34 cellular contexts compared by ENCODE assay signal in the genomic region with DNA sequence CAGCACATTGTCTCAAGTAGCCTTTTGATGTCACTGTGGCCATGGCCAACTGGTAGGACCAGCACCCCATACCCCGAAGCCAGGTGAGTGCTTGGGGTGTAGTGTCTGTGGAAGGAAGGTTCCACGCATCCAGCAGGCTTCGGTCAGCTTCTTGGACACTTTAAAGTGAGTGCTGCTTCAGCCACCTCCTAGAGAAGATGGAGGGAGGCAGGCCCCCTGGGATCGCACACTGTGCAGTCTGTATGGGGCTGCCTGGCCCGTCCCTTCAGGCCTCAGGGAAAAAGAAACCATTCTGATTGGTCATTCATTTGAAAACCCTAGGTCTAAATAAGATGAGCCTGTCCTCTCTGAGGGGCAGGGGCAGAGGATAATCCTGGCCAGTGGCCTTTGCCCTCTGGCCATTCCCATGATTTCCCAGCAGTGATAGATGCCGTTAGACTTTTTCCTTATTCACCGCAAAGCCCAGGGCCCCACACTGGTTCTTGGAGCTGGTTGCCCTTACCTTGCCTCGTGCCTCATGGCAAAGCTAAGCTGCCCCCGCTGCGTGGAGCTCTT. TPM values are rescaled to one million over a fixed set of nuclear protein-coding genes. Genes with fewer than 3 reads are reported as not detected.
DNase-seq lines count a peak whose midpoint lies in the region; ATAC-seq, FAIRE-seq and TF ChIP-seq lines count a peak whose summit lies in the region.
"Had no signal": no experiment of that assay in that cellular context is flagged by ENCODE, and none has a peak within 500 bp of the region (broad histone marks: within the 10 kb centered on the region; RNA-seq: fewer than 3 reads in every experiment).

No MANE protein-coding gene starts in this region.

- no peak overlapping the region for H2BK20ac ChIP-seq in H1 (ENCODE audit: low read length)

- no peak overlapping the region for H3K4me3 Mint-ChIP-seq in activated CD8-positive, alpha-beta T cell treated with anti-CD3 and anti-CD28 coated beads for 36 hours
- H3K4me3 Mint-ChIP-seq in activated CD8-positive, alpha-beta T cell treated with anti-CD3 and anti-CD28 coated beads, Interleukin-2, amount 10 ng/mL, durations not matched to agents 7 days and 5 days = no peak overlapping the region
- H3K4me3 Mint-ChIP-seq in GM23338 = no peak overlapping the region
- no peak overlapping the region for H3K4me3 Mint-ChIP-seq in natural killer cell treated with Interleukin-12 subunit alpha and Interleukin-12 subunit beta and Interleukin-15 and Interleukin-18, amount 100 ng/mL, for 72 hours
- no peak overlapping the region for H3K4me3 Mint-ChIP-seq in endodermal cell
- H3K4me3 Mint-ChIP-seq: activated T-cell treated with anti-CD3 and anti-CD28 coated beads, Interleukin-2, amount 50 U/mL, for 72 hours; T-helper 1 cell treated with Interleukin-12 subunit alpha and Interleukin-12 subunit beta and Interleukin-4 antibody, amounts not matched to agents 30 μg/mL and 1 μg/mL, for 36 hours; type B pancreatic cell had no signal

- no peak overlapping the region for H4K5ac ChIP-seq in H1 (ENCODE audit: insufficient read length, low read depth, low read length)

- no peak overlapping the region for H2BK15ac ChIP-seq in H1 (ENCODE audit: low read length)

- H3F3A ChIP-seq in GM23338 (replicated peaks; ENCODE audit: low read depth) = peaks cover 6% of the 10 kb centered on the region; the same call in 1 of the 2 replicates

- H3K36me3 ChIP-seq in GM23338 (ENCODE audit: insufficient read depth) (no peaks in the 10 kb centered on the region), H1 (ENCODE audit: control insufficient read depth in 2 of 4, insufficient read depth in 4 of 4, low read length in 3 of 4) (no peaks in the 10 kb centered on the region), endodermal cell (ENCODE audit: control insufficient read depth, insufficient read depth, low read length) (peaks cover 15% of the 10 kb centered on the region), prostate gland (no peaks in the 10 kb centered on the region)

- H4K8ac ChIP-seq in H1 (ENCODE audit: extremely low read depth, insufficient read depth, low read length) = peak overlapping the region; percentile 79; the same call in 1 of the 2 replicates

- peaks cover 35% of the 10 kb centered on the region for H3K79me1 ChIP-seq in H1 (ENCODE audit: low read depth, low read length)

- H3K56ac ChIP-seq in H1 (replicated peaks; ENCODE audit: insufficient read length, low read depth, low read length) = no peak overlapping the region

- no peak for TF ChIP-seq CTCF in activated CD8-positive, alpha-beta T cell treated with anti-CD3 and anti-CD28 coated beads for 36 hours (IDR thresholded peaks at IDR 0.05)
- TF ChIP-seq CTCF in GM23338 (conservative IDR thresholded peaks at IDR 0.05; ENCODE audit: low read depth in 2 of 2) (no peak), H1 (IDR thresholded peaks at IDR 0.05; ENCODE audit: control extremely low read depth in 1 of 3, insufficient read depth in 1 of 3, low read depth in 1 of 3, low read length in 3 of 3) (no peak), endodermal cell (conservative IDR thresholded peaks at IDR 0.05) (no peak), prostate gland (IDR thresholded peaks at IDR 0.05) (no peak)

- no peak overlapping the region for H2BK120ac ChIP-seq in H1 (replicated peaks; ENCODE audit: low read depth, low read length)

- H3K27ac Mint-ChIP-seq in activated CD8-positive, alpha-beta T cell treated with anti-CD3 and anti-CD28 coated beads for 36 hours = peak overlapping the region; percentile 58
- H3K27ac Mint-ChIP-seq in activated CD8-positive, alpha-beta T cell treated with anti-CD3 and anti-CD28 coated beads, Interleukin-2, amount 10 ng/mL, durations not matched to agents 7 days and 5 days = no peak overlapping the region
- H3K27ac Mint-ChIP-seq in GM23338 (0 out of 2 replicates have a peak overlapping the region, but pooled peaks have one; percentile 11), endodermal cell (no peak overlapping the region)
- H3K27ac Mint-ChIP-seq in natural killer cell treated with Interleukin-12 subunit alpha and Interleukin-12 subunit beta and Interleukin-15 and Interleukin-18, amount 100 ng/mL, for 72 hours = peak overlapping the region; percentile 29 to 43
- H3K27ac Mint-ChIP-seq: activated T-cell treated with anti-CD3 and anti-CD28 coated beads, Interleukin-2, amount 50 U/mL, for 72 hours; T-helper 1 cell treated with Interleukin-12 subunit alpha and Interleukin-12 subunit beta and Interleukin-4 antibody, amounts not matched to agents 30 μg/mL and 1 μg/mL, for 36 hours; type B pancreatic cell had no signal

- POLR2A ChIA-PET in activated CD8-positive, alpha-beta T cell treated with anti-CD3 and anti-CD28 coated beads for 36 hours (lab: Charles Lee) = interaction anchor here (1.9 kb wide), 1 partner anchor 9 kb away, joined by 5 read pairs; no protein-coding TSS in a partner anchor
- POLR2A ChIA-PET in activated CD8-positive, alpha-beta T cell treated with anti-CD3 and anti-CD28 coated beads, Interleukin-2, amount 10 ng/mL, durations not matched to agents 7 days and 5 days (lab: Charles Lee) = interaction anchor here (1.1 kb wide), 1 partner anchor 9 kb away, joined by 3 read pairs; no protein-coding TSS in a partner anchor
- POLR2A ChIA-PET in H1 (lab: Charles Lee; ENCODE audit: partially characterized antibody) = interaction anchor here (0.6 to 1.4 kb wide), 2 partner anchors 10 to 16 kb away, joined by 3 read pairs; no protein-coding TSS in a partner anchor

- H3K27me3 Mint-ChIP-seq in activated CD8-positive, alpha-beta T cell treated with anti-CD3 and anti-CD28 coated beads for 36 hours = no peaks in the 10 kb centered on the region
- H3K27me3 Mint-ChIP-seq in activated CD8-positive, alpha-beta T cell treated with anti-CD3 and anti-CD28 coated beads, Interleukin-2, amount 10 ng/mL, durations not matched to agents 7 days and 5 days (ENCODE audit: low read depth) = no peaks in the 10 kb centered on the region
- peaks cover 11% of the 10 kb centered on the region for H3K27me3 Mint-ChIP-seq in GM23338 (ENCODE audit: insufficient read depth, low read depth, poor library complexity)
- H3K27me3 Mint-ChIP-seq in natural killer cell treated with Interleukin-12 subunit alpha and Interleukin-12 subunit beta and Interleukin-15 and Interleukin-18, amount 100 ng/mL, for 72 hours = no peaks in the 10 kb centered on the region
- no peaks in the 10 kb centered on the region for H3K27me3 Mint-ChIP-seq in endodermal cell (ENCODE audit: insufficient read depth)
- H3K27me3 Mint-ChIP-seq: type B pancreatic cell had no signal

- no peak overlapping the region for H2AK5ac ChIP-seq in H1 (ENCODE audit: low read depth, low read length)

- H3K14ac ChIP-seq in H1 (ENCODE audit: insufficient read length) = no peak overlapping the region

- WGBS in H1 (ENCODE audit: extremely low coverage in 1 of 2, insufficient coverage in 1 of 2, insufficient read length in 1 of 2, insufficient replicate concordance in 2 of 2, low coverage in 1 of 2, low lambda C conversion rate in 2 of 2, missing lambda C conversion rate in 1 of 2), 2 experiments = 89% methylated on average over 10 of the region's 10 CpGs; no CpG with 5 or more reads in 1 of the 2 experiments
- 94 to 96% methylated on average over 7 to 10 of the region's 10 CpGs for WGBS in endodermal cell (ENCODE audit: insufficient coverage in 1 of 2, insufficient read length in 1 of 2), 2 experiments
- WGBS in prostate gland = 90% methylated on average over 10 of the region's 10 CpGs

- H3K36me3 Mint-ChIP-seq in activated CD8-positive, alpha-beta T cell treated with anti-CD3 and anti-CD28 coated beads for 36 hours (ENCODE audit: low read depth) = peaks cover 17% of the 10 kb centered on the region
- peaks cover 35% of the 10 kb centered on the region for H3K36me3 Mint-ChIP-seq in activated CD8-positive, alpha-beta T cell treated with anti-CD3 and anti-CD28 coated beads, Interleukin-2, amount 10 ng/mL, durations not matched to agents 7 days and 5 days (ENCODE audit: low read depth)
- H3K36me3 Mint-ChIP-seq in GM23338 (ENCODE audit: low read depth) (peaks cover 5% of the 10 kb centered on the region; the same call in 2 of the 3 replicates), endodermal cell (ENCODE audit: low read depth) (peaks cover 22% of the 10 kb centered on the region)
- peaks cover 4% of the 10 kb centered on the region for H3K36me3 Mint-ChIP-seq in natural killer cell treated with Interleukin-12 subunit alpha and Interleukin-12 subunit beta and Interleukin-15 and Interleukin-18, amount 100 ng/mL, for 72 hours

- H3K4me3 ChIP-seq in GM23338 (no peak overlapping the region), H1 (ENCODE audit: extremely low read depth in 1 of 4, insufficient read depth in 2 of 4, low read depth in 3 of 4, low read length in 4 of 4) (no peak overlapping the region), endodermal cell (ENCODE audit: low read length) (no peak overlapping the region), prostate gland (no peak overlapping the region)
- H3K4me3 ChIP-seq: coronary artery, heart right ventricle had no signal

- H3K9me2 ChIP-seq in GM23338 (ENCODE audit: insufficient read depth) = no peaks in the 10 kb centered on the region

- peaks cover 89% of the 10 kb centered on the region for H4K20me1 ChIP-seq in GM23338 (replicated peaks; ENCODE audit: insufficient read depth)
- peaks cover 22 to 37% of the 10 kb centered on the region in 2 experiments for H4K20me1 ChIP-seq in H1 (replicated peaks in 1 of 2; ENCODE audit: control insufficient read depth in 1 of 2, insufficient read depth in 2 of 2, low read length in 2 of 2)

- H3K27me3 ChIP-seq in GM23338 (ENCODE audit: insufficient read depth) (no peaks in the 10 kb centered on the region), H1 (replicated peaks in 1 of 4; ENCODE audit: control insufficient read depth in 3 of 4, extremely low read depth in 1 of 4, insufficient read depth in 3 of 4, low read length in 3 of 4) (no peaks in the 10 kb centered on the region), endodermal cell (ENCODE audit: control insufficient read depth, insufficient read depth, low read length, poor library complexity, severe bottlenecking) (no peaks in the 10 kb centered on the region), prostate gland (replicated peaks; ENCODE audit: insufficient read depth) (no peaks in the 10 kb centered on the region)
- H3K27me3 ChIP-seq: heart right ventricle had no signal

- H2BK12ac ChIP-seq in H1 (ENCODE audit: low read depth, low read length) = no peak overlapping the region

- H3K27ac ChIP-seq in GM23338 (ENCODE audit: low read depth) = peak overlapping the region; percentile 26; the same call in 1 of the 2 replicates
- H3K27ac ChIP-seq in H1 (ENCODE audit: low read depth, low read length) = no peak overlapping the region; the same call in 1 of the 2 replicates
- H3K27ac ChIP-seq in endodermal cell (ENCODE audit: low read depth, low read length) = no peak overlapping the region
- no peak overlapping the region for H3K27ac ChIP-seq in prostate gland
- H3K27ac ChIP-seq: coronary artery had no signal

- no peak overlapping the region for H2AFZ ChIP-seq in GM23338
- no peak overlapping the region for H2AFZ ChIP-seq in H1 (ENCODE audit: low read length)

- no peak overlapping the region; the same call in 1 of the 2 replicates for H2BK5ac ChIP-seq in H1 (ENCODE audit: low read depth, low read length)

- H3K79me2 ChIP-seq in GM23338 (replicated peaks; ENCODE audit: insufficient read depth) (peaks cover 100% of the 10 kb centered on the region), H1 (ENCODE audit: control insufficient read depth in 1 of 2, insufficient read depth in 2 of 2, low read length in 2 of 2) (peaks cover 24 to 98% of the 10 kb centered on the region in 2 experiments)

- H3K4ac ChIP-seq in H1 (replicated peaks; ENCODE audit: insufficient read length, low read depth, low read length) = no peak overlapping the region

- intact Hi-C loops in activated CD8-positive, alpha-beta T cell treated with anti-CD3 and anti-CD28 coated beads for 36 hours (cut with micrococcal nuclease) = no loop called here
- intact Hi-C loops in prostate gland (cut with DNase I) = no loop called here

- peaks cover 51% of the 10 kb centered on the region for H3K4me1 Mint-ChIP-seq in activated CD8-positive, alpha-beta T cell treated with anti-CD3 and anti-CD28 coated beads for 36 hours (ENCODE audit: low read depth)
- H3K4me1 Mint-ChIP-seq in activated CD8-positive, alpha-beta T cell treated with anti-CD3 and anti-CD28 coated beads, Interleukin-2, amount 10 ng/mL, durations not matched to agents 7 days and 5 days (ENCODE audit: low read depth) = peaks cover 45% of the 10 kb centered on the region
- H3K4me1 Mint-ChIP-seq in GM23338 (peaks cover 23% of the 10 kb centered on the region), endodermal cell (peaks cover 2% of the 10 kb centered on the region)
- peaks cover 36 to 46% of the 10 kb centered on the region in 2 donors for H3K4me1 Mint-ChIP-seq in natural killer cell treated with Interleukin-12 subunit alpha and Interleukin-12 subunit beta and Interleukin-15 and Interleukin-18, amount 100 ng/mL, for 72 hours (ENCODE audit: low read depth in 2 of 2)

- no peak for FAIRE-seq in H1 (lab: Jason Lieb, UNC)
- FAIRE-seq: A204.1, GM19239, small intestine had no signal

- no peaks in the 10 kb centered on the region; the same call in 1 of the 2 replicates for H3K23me2 ChIP-seq in H1 (ENCODE audit: low read depth, low read length)

- TF ChIP-seq EP300 in H1 (IDR thresholded peaks at IDR 0.05; ENCODE audit: borderline replicate concordance in 1 of 2, low read depth in 2 of 2, low read length in 2 of 2) = no peak

- no peak for TF ChIP-seq RAD21 in H1 (IDR thresholded peaks at IDR 0.05 in 1 of 2, conservative IDR thresholded peaks at IDR 0.05 in 1 of 2; ENCODE audit: low read depth in 2 of 2, low read length in 2 of 2)

- H3K4me2 ChIP-seq in GM23338 (no peak overlapping the region), H1 (ENCODE audit: insufficient read depth in 1 of 2, low read depth in 2 of 2, low read length in 2 of 2) (no peak overlapping the region)

- H3K9me3 Mint-ChIP-seq in activated CD8-positive, alpha-beta T cell treated with anti-CD3 and anti-CD28 coated beads for 36 hours = no peaks in the 10 kb centered on the region
- no peaks in the 10 kb centered on the region for H3K9me3 Mint-ChIP-seq in activated CD8-positive, alpha-beta T cell treated with anti-CD3 and anti-CD28 coated beads, Interleukin-2, amount 10 ng/mL, durations not matched to agents 7 days and 5 days (ENCODE audit: insufficient read depth)
- H3K9me3 Mint-ChIP-seq in GM23338 = no peaks in the 10 kb centered on the region; the same call in 2 of the 3 replicates
- no peaks in the 10 kb centered on the region for H3K9me3 Mint-ChIP-seq in natural killer cell treated with Interleukin-12 subunit alpha and Interleukin-12 subunit beta and Interleukin-15 and Interleukin-18, amount 100 ng/mL, for 72 hours
- no peaks in the 10 kb centered on the region for H3K9me3 Mint-ChIP-seq in endodermal cell
- H3K9me3 Mint-ChIP-seq: activated T-cell treated with anti-CD3 and anti-CD28 coated beads, Interleukin-2, amount 50 U/mL, for 72 hours; T-helper 1 cell treated with Interleukin-12 subunit alpha and Interleukin-12 subunit beta and Interleukin-4 antibody, amounts not matched to agents 30 μg/mL and 1 μg/mL, for 36 hours; type B pancreatic cell had no signal

- CTCF ChIA-PET in activated CD8-positive, alpha-beta T cell treated with anti-CD3 and anti-CD28 coated beads for 36 hours (lab: Charles Lee) = interaction anchor here (1.0 kb wide), 1 partner anchor 39 kb away, joined by 3 read pairs; no protein-coding TSS in a partner anchor
- CTCF ChIA-PET in activated CD8-positive, alpha-beta T cell treated with anti-CD3 and anti-CD28 coated beads, Interleukin-2, amount 10 ng/mL, durations not matched to agents 7 days and 5 days (lab: Charles Lee) = no interaction called here
- CTCF ChIA-PET in H1 (lab: Charles Lee; ENCODE audit: partially characterized antibody) = interaction anchor here (1.0 to 1.4 kb wide), 3 partner anchors 10 to 69 kb away, joined by 3 to 4 read pairs (median 3); no protein-coding TSS in a partner anchor

- no peak overlapping the region for H3K9ac ChIP-seq in H1 (replicated peaks in 1 of 4; ENCODE audit: extremely low read depth in 1 of 4, low read depth in 3 of 4, low read length in 3 of 4)
- no peak overlapping the region for H3K9ac ChIP-seq in endodermal cell (ENCODE audit: extremely low read depth, low read length, poor library complexity, severe bottlenecking)

- ATAC-seq in activated CD8-positive, alpha-beta T cell treated with anti-CD3 and anti-CD28 coated beads for 36 hours = no peak
- no peak for ATAC-seq in activated CD8-positive, alpha-beta T cell treated with anti-CD3 and anti-CD28 coated beads, Interleukin-2, amount 10 ng/mL, durations not matched to agents 7 days and 5 days
- ATAC-seq in GM23338 = no peak; the same call in 2 of the 3 replicates
- peak in 1 of 2 donors; percentile 15 for ATAC-seq in natural killer cell treated with Interleukin-12 subunit alpha and Interleukin-12 subunit beta and Interleukin-15 and Interleukin-18, amount 100 ng/mL, for 72 hours
- ATAC-seq: activated T-cell treated with anti-CD3 and anti-CD28 coated beads, Interleukin-2, amount 50 U/mL, for 72 hours; esophagus mucosa; heart right ventricle had no signal

- peaks cover 10% of the 10 kb centered on the region; the same call in 1 of the 2 replicates for H3K4me1 ChIP-seq in GM23338 (ENCODE audit: insufficient read depth)
- H3K4me1 ChIP-seq in H1 (replicated peaks in 1 of 4; ENCODE audit: control insufficient read depth in 3 of 4, insufficient read depth in 4 of 4, low read length in 3 of 4) = peaks cover 0 to 3% (median 0%) of the 10 kb centered on the region in 4 experiments; a peak in 3 of 7 replicates
- H3K4me1 ChIP-seq in endodermal cell (ENCODE audit: control insufficient read depth, insufficient read depth, low read length) = no peaks in the 10 kb centered on the region
- no peaks in the 10 kb centered on the region for H3K4me1 ChIP-seq in prostate gland (replicated peaks)

- no peak overlapping the region for H3K23ac ChIP-seq in H1 (ENCODE audit: insufficient read length)

- no peak for DNase-seq in activated CD8-positive, alpha-beta T cell treated with anti-CD3 and anti-CD28 coated beads for 36 hours
- no peak for DNase-seq in activated CD8-positive, alpha-beta T cell treated with anti-CD3 and anti-CD28 coated beads, Interleukin-2, amount 10 ng/mL, durations not matched to agents 7 days and 5 days
- no peak for DNase-seq in GM23338 (ENCODE audit: low spot score)
- no peak for DNase-seq in H1 (ENCODE audit: low read depth in 1 of 2, low spot score in 2 of 2)
- DNase-seq in natural killer cell treated with Interleukin-12 subunit alpha and Interleukin-12 subunit beta and Interleukin-15 and Interleukin-18, amount 100 ng/mL, for 72 hours (ENCODE audit: low spot score) = no peak
- no peak for DNase-seq in CD1c-positive myeloid dendritic cell (ENCODE audit: extremely low spot score)
- DNase-seq in endodermal cell = no peak
- no peak for DNase-seq in prostate gland (ENCODE audit: low spot score)
- DNase-seq: activated CD4-positive, alpha-beta T cell treated with anti-CD3 and anti-CD28 coated beads for 1 hour; activated naive CD4-positive, alpha-beta T cell treated with anti-CD3 and anti-CD28 coated beads, Interleukin-2, amount 50 U/mL, for 16 hours; activated T-cell treated with anti-CD3 and anti-CD28 coated beads, Interleukin-2, amount 50 U/mL, for 72 hours; aorta; DMS79 treated with DMSO at 0.1 percent for 48 hours; foreskin fibroblast; GF-D8; H7; heart right ventricle; KG1; kidney glomerular epithelial cell; mesenchymal stem cell; MM.1S; NCI-H1417; NCI-H2081; NCI-H2227 treated with DMSO at 0.1 percent for 48 hours; NCI-H774; RPMI8226; small intestine; stimulated activated CD8-positive, alpha-beta memory T cell treated with anti-CD3 and anti-CD28 coated beads, Interleukin-4, amount 100 ng/mL, for 48 hours had no signal

- H3K9me3 ChIP-seq in H1 (ENCODE audit: insufficient read depth in 2 of 2, low read depth in 1 of 2, low read length in 1 of 2) (no peaks in the 10 kb centered on the region), endodermal cell (ENCODE audit: control insufficient read depth, low read length) (no peaks in the 10 kb centered on the region), prostate gland (no peaks in the 10 kb centered on the region)
- H3K9me3 ChIP-seq: heart right ventricle had no signal

- no peak overlapping the region for H3K18ac ChIP-seq in H1 (ENCODE audit: extremely low read depth, low read length)

- no peak overlapping the region for H4K91ac ChIP-seq in H1 (replicated peaks; ENCODE audit: insufficient read length, low read length)

- TF ChIP-seq POLR2A in H1 (IDR thresholded peaks at IDR 0.05; ENCODE audit: control extremely low read depth in 1 of 2, low read depth in 2 of 2, low read length in 2 of 2) (no peak), prostate gland (IDR thresholded peaks at IDR 0.05) (no peak)

RNA-seq across cellular contexts. Expression of gene GATAD2A, which starts 30.7 kb away (rescaled TPM):
- total RNA-seq in activated CD8-positive, alpha-beta T cell treated with anti-CD3 and anti-CD28 coated beads for 36 hours = 100 to 1,000 TPM; 132 to 136 TPM
- 100 to 1,000 TPM; 180 TPM for total RNA-seq in activated CD8-positive, alpha-beta T cell treated with anti-CD3 and anti-CD28 coated beads, Interleukin-2, amount 10 ng/mL, durations not matched to agents 7 days and 5 days
- total RNA-seq in GM23338 (2014; rRNA removed; shearing (Covaris generic)) = 123 and 151 TPM in 2 replicates
- polyA plus RNA-seq in GM23338 (2016; fragmentation: Nextera tagmentation; extraction: Ambion mirVana) = 40.0 and 49.2 TPM in 2 replicates
- total RNA-seq in H1 (2021; fragmentation: NEBNext Ultra II Directional; extraction: Animal tissue kit (Norgen Biotek cat#: 25700)) = 205 and 210 TPM in 2 replicates
- polyA plus RNA-seq in H1 (2011; rRNA removed) = 38.4 and 54.9 TPM in 2 replicates
- 40.1 TPM for polyA plus RNA-seq in H1 (2011; cell fraction: cytosol; rRNA removed)
- polyA plus RNA-seq in H1 (2011; cell fraction: nucleus; rRNA removed) = 48.0 TPM
- polyA plus RNA-seq in H1 (2012, experiment 1 of 2) = 71.5 to 98.9 TPM (median 84.3 TPM) in 4 replicates
- polyA plus RNA-seq in H1 (2012, experiment 2 of 2) = 49.7 TPM
- 69.1 TPM for polyA plus RNA-seq in H1 (2013, experiment 1 of 2)
- 71.8 TPM for polyA plus RNA-seq in H1 (2013, experiment 2 of 2)
- polyA minus RNA-seq in H1 (2011; rRNA and poly(A)+ RNA removed) = 22.1 and 22.6 TPM in 2 replicates
- polyA minus RNA-seq in H1 (2011; cell fraction: cytosol; rRNA and poly(A)+ RNA removed) = 76.8 TPM
- polyA minus RNA-seq in H1 (2011; cell fraction: nucleus; rRNA and poly(A)+ RNA removed) = 33.9 TPM
- total RNA-seq in natural killer cell treated with Interleukin-12 subunit alpha and Interleukin-12 subunit beta and Interleukin-15 and Interleukin-18, amount 100 ng/mL, for 72 hours = 100 to 1,000 TPM; 171 to 224 TPM
- total RNA-seq in endodermal cell = 100 to 1,000 TPM; 115 to 126 TPM
- polyA plus RNA-seq in endodermal cell (2013, experiment 1 of 2) = 62.7 TPM
- polyA plus RNA-seq in endodermal cell (2013, experiment 2 of 2) = 56.7 TPM
- total RNA-seq in prostate gland = 100 to 1,000 TPM in 1 of 2 donors, 10 to 100 TPM in 1; 41.7 to 138 TPM

Comparison
In these comparisons a context has a peak if more than half of its experiments do, and no peak if none do; other contexts are left out.
1. H3K27ac Mint-ChIP-seq: peak in activated CD8-positive, alpha-beta T cell treated with anti-CD3 and anti-CD28 coated beads for 36 hours (single experiment), GM23338 (single experiment) and natural killer cell treated with Interleukin-12 subunit alpha and Interleukin-12 subunit beta and Interleukin-15 and Interleukin-18, amount 100 ng/mL, for 72 hours (2 of 2); none in activated CD8-positive, alpha-beta T cell treated with anti-CD3 and anti-CD28 coated beads, Interleukin-2, amount 10 ng/mL, durations not matched to agents 7 days and 5 days (single experiment) and endodermal cell (single experiment).